Comparison of ENCODE assay signal across 8 cellular contexts in the genomic region with DNA sequence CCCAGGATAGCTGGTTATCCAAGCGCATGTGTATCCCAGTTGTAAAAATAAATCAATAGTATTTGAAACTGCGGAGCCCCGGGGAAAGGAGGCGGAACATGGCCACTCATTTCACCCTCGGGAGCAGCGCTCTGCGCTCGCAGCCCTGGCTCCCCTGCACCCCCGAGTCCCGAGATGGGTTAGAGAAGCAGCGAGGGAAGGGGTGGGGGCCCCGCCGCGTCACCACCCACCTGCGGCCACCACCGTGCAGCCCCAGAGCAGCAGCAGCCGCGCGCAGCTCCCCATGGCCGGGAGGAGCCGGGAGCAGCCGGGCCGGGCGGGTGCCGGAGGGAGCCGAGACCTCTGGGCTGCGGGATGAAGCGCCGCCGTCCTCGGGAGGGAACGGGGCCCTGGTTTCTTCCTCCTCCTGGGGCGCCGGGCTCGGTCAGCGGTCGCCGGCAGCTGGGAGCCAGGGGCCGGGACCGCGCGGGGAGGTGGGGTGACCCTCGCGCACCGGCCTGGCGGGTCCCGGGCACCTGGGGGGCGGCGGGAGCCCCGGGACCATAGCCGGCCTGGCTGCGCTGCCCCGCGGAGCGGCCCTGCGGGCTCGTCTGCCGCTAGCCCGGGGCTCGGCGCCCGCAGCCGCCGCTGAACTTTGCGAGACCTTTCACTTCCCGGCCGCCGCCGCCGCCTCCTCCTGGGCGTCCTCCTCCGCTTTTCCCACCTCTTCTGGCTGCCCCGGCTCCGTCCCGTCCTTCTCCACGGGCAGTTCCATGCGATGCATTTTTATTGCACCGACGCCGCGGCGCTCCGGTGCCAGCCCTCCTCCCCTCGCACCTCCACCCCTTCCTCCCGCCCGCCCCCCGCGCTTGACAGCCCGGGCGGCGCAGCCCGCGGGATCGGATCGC. TPM values are rescaled to one million over a fixed set of nuclear protein-coding genes. Genes with fewer than 3 reads are reported as not detected.
DNase-seq lines count a peak whose midpoint lies in the region; ATAC-seq, FAIRE-seq and TF ChIP-seq lines count a peak whose summit lies in the region.

A gene (minus strand): TSS at position 740 of the 887 bp plus-strand sequence. CDS start 455 bp downstream, at position 285.

- peaks cover 9% of the 10 kb centered on the region for H3K4me1 Mint-ChIP-seq in activated T-helper 2 cell treated with anti-CD3 and anti-CD28 coated beads, Interferon-gamma antibody, Interleukin-2, Interleukin-4, amounts not matched to agents 10 μg/mL and 5 μg/mL and 100 μg/mL, durations not matched to agents 14 hours and 24 hours and 36 hours (ENCODE audit: low read depth)

- no peak for TF ChIP-seq CTCF in A549 (IDR thresholded peaks at IDR 0.05)
- no peak for TF ChIP-seq CTCF in osteoblast (IDR thresholded peaks at IDR 0.05; ENCODE audit: extremely low read depth, low read depth, low read length)

- H3K27me3 ChIP-seq in osteoblast (ENCODE audit: insufficient read depth, low read length), result no peaks in the 10 kb centered on the region

- peaks cover 47% of the 10 kb centered on the region for H3K79me2 ChIP-seq in osteoblast (ENCODE audit: insufficient read depth, low read length)

- H3K27ac ChIP-seq in A549 (peak within 1 kb of the TSS; percentile 97 to 99), osteoblast (ENCODE audit: low read depth, low read length) (peak within 1 kb of the TSS; percentile 91)

- peak within 1 kb of the TSS; percentile 70 for H3K4me3 Mint-ChIP-seq in activated T-helper 2 cell treated with anti-CD3 and anti-CD28 coated beads, Interferon-gamma antibody, Interleukin-2, Interleukin-4, amounts not matched to agents 10 μg/mL and 5 μg/mL and 100 μg/mL, durations not matched to agents 14 hours and 24 hours and 36 hours (ENCODE audit: low read depth)

- peaks cover 18% of the 10 kb centered on the region for H3K36me3 ChIP-seq in osteoblast (ENCODE audit: insufficient read depth, low read length)

- H3K9me3 ChIP-seq in A549 (no peaks in the 10 kb centered on the region), osteoblast (ENCODE audit: low read depth, low read length) (no peaks in the 10 kb centered on the region)

- H3K27ac Mint-ChIP-seq in activated T-helper 2 cell treated with anti-CD3 and anti-CD28 coated beads, Interferon-gamma antibody, Interleukin-2, Interleukin-4, amounts not matched to agents 10 μg/mL and 5 μg/mL and 100 μg/mL, durations not matched to agents 14 hours and 24 hours and 36 hours, result no peak within 1 kb of the TSS

- TF ChIP-seq EP300 in A549 (IDR thresholded peaks at IDR 0.05), result no peak

- FAIRE-seq in A549 (lab: Jason Lieb, UNC), result no peak

- peak; percentile 57 to 72 for ATAC-seq in A549
- ATAC-seq in GM18511 (IDR thresholded peaks at IDR 0.05; ENCODE audit: unreplicated experiment), result peak; percentile 77

- WGBS in A549 (ENCODE audit: missing lambda C conversion rate), result 2% methylated on average over 36 of the region's 95 CpGs

- POLR2A ChIA-PET in A549 (lab: Yijun Ruan, JAX), result interaction anchor here (0.8 to 2.7 kb wide), 4 partner anchors 12 to 157 kb away, joined by 3 to 40 read pairs (median 4); no protein-coding TSS in a partner anchor

- H3K27me3 Mint-ChIP-seq in activated T-helper 2 cell treated with anti-CD3 and anti-CD28 coated beads, Interferon-gamma antibody, Interleukin-2, Interleukin-4, amounts not matched to agents 10 μg/mL and 5 μg/mL and 100 μg/mL, durations not matched to agents 14 hours and 24 hours and 36 hours (ENCODE audit: low read depth), result peaks cover 84% of the 10 kb centered on the region

- intact Hi-C loops in activated T-helper 2 cell treated with anti-CD3 and anti-CD28 coated beads, Interferon-gamma antibody, Interleukin-2, Interleukin-4, amounts not matched to agents 10 μg/mL and 5 μg/mL and 100 μg/mL, durations not matched to agents 14 hours and 24 hours and 36 hours (cut with micrococcal nuclease), result loop anchor here (5.0 to 10.0 kb wide), 2 partner anchors 67 to 245 kb away; a partner anchor contains a TSS

- TF ChIP-seq RAD21 in A549 (conservative IDR thresholded peaks at IDR 0.05 in 1 of 2, IDR thresholded peaks at IDR 0.05 in 1 of 2), result no peak

- H4K20me1 ChIP-seq in osteoblast (ENCODE audit: insufficient read depth, low read length), result no peaks in the 10 kb centered on the region

- H3K9me3 Mint-ChIP-seq in activated T-helper 2 cell treated with anti-CD3 and anti-CD28 coated beads, Interferon-gamma antibody, Interleukin-2, Interleukin-4, amounts not matched to agents 10 μg/mL and 5 μg/mL and 100 μg/mL, durations not matched to agents 14 hours and 24 hours and 36 hours, result no peaks in the 10 kb centered on the region

- H3K4me2 ChIP-seq in A549, result peak within 1 kb of the TSS; percentile 90
- H3K4me2 ChIP-seq in osteoblast (ENCODE audit: insufficient read depth, low read length), result peak within 1 kb of the TSS; percentile 89

- TF ChIP-seq POLR2A in A549 (IDR thresholded peaks at IDR 0.05; ENCODE audit: low read length), result peak; percentile 35; the same call in 1 of the 2 replicates

- H2AFZ ChIP-seq in osteoblast (ENCODE audit: low read length), result peak within 1 kb of the TSS; percentile 82

- no peaks in the 10 kb centered on the region for H3K36me3 Mint-ChIP-seq in activated T-helper 2 cell treated with anti-CD3 and anti-CD28 coated beads, Interferon-gamma antibody, Interleukin-2, Interleukin-4, amounts not matched to agents 10 μg/mL and 5 μg/mL and 100 μg/mL, durations not matched to agents 14 hours and 24 hours and 36 hours (ENCODE audit: low read depth)

- DNase-seq in A549 (ENCODE audit: low read depth in 1 of 2, low spot score in 1 of 2), result peak; percentile 33 to 65
- peak; percentile 40 for DNase-seq in NCI-H1105 (lab: John Stamatoyannopoulos, UW)
- peak; percentile 16 for DNase-seq in activated T-helper 2 cell treated with anti-CD3 and anti-CD28 coated beads, Interferon-gamma antibody, Interleukin-2, Interleukin-4, amounts not matched to agents 10 μg/mL and 5 μg/mL and 100 μg/mL, durations not matched to agents 14 hours and 24 hours and 36 hours (ENCODE audit: low spot score)
- no peak for DNase-seq in glomerular endothelial cell (ENCODE audit: extremely low read depth, low read depth, low spot score)
- peak; percentile 84 for DNase-seq in osteoblast (ENCODE audit: insufficient read length, low spot score, missing footprints)
- no peak for DNase-seq in NCI-H1436 (lab: John Stamatoyannopoulos, UW)
- no peak for DNase-seq in pons (ENCODE audit: low spot score)

- H3K4me3 ChIP-seq in A549 (peak within 1 kb of the TSS; percentile 82), osteoblast (ENCODE audit: insufficient read depth, low read length) (peak within 1 kb of the TSS; percentile 91)

- CTCF ChIA-PET in A549 (lab: Yijun Ruan, JAX), result interaction anchor here (0.6 to 1.7 kb wide), 9 partner anchors 9 to 203 kb away, joined by 3 to 7 read pairs (median 3); no protein-coding TSS in a partner anchor

- H3K4me1 ChIP-seq in A549 (peaks cover 72% of the 10 kb centered on the region), osteoblast (ENCODE audit: insufficient read depth, low read length) (peaks cover 18% of the 10 kb centered on the region)

TF ChIP-seq in A549, 52 proteins besides CTCF, POLR2A, EP300 and RAD21 (continues in another document):
- TF ChIP-seq PHF8 (IDR thresholded peaks at IDR 0.05; ENCODE audit: borderline replicate concordance, low read depth) (peak; percentile 36; the same call in 1 of the 2 replicates), RNF2 (IDR thresholded peaks at IDR 0.05; ENCODE audit: borderline replicate concordance, low read depth) (no peak), NFE2L2 (conservative IDR thresholded peaks at IDR 0.05; ENCODE audit: low read length) (peak; percentile 9; the same call in 1 of the 2 replicates), SMC3 (IDR thresholded peaks at IDR 0.05) (no peak), MYC (IDR thresholded peaks at IDR 0.05; ENCODE audit: borderline replicate concordance, low read length) (0 out of 2 replicates have a peak, but pooled peaks have one; percentile 3), TP53 (CRISPR knock-in tag; IDR thresholded peaks at IDR 0.05) (peak; percentile 16; the same call in 1 of the 2 replicates), SREBF2 (IDR thresholded peaks at IDR 0.05) (no peak)
- TF ChIP-seq, protein P1, sequence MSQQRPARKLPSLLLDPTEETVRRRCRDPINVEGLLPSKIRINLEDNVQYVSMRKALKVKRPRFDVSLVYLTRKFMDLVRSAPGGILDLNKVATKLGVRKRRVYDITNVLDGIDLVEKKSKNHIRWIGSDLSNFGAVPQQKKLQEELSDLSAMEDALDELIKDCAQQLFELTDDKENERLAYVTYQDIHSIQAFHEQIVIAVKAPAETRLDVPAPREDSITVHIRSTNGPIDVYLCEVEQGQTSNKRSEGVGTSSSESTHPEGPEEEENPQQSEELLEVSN (IDR thresholded peaks at IDR 0.05; ENCODE audit: borderline replicate concordance, low read depth), result 0 out of 2 replicates have a peak, but pooled peaks have one; percentile 15

RNA-seq across cellular contexts. Expression of the gene that starts here (rescaled TPM):
- polyA plus RNA-seq in A549 (2011; rRNA removed) (132 and 168 TPM in 2 replicates), A549 (2017; fragmentation: RNase III; extraction: RNeasy Plus Mini Kit Qiagen cat#74134 plus additional on column Dnase treatment) (36.9 to 37.3 TPM (median 37.1 TPM) in 3 replicates)
- 63.1 and 77.4 TPM in 2 replicates for polyA plus RNA-seq in A549 (2012; cell fraction: cytosol; rRNA removed)
- 77.0 and 82.3 TPM in 2 replicates for polyA plus RNA-seq in A549 (2012; cell fraction: nucleus; rRNA removed)
- polyA minus RNA-seq in A549 (2011; rRNA and poly(A)+ RNA removed), result 274 and 323 TPM in 2 replicates
- total RNA-seq in activated T-helper 2 cell treated with anti-CD3 and anti-CD28 coated beads, Interferon-gamma antibody, Interleukin-2, Interleukin-4, amounts not matched to agents 10 μg/mL and 5 μg/mL and 100 μg/mL, durations not matched to agents 14 hours and 24 hours and 36 hours, result not detected in 2 replicates
- total RNA-seq in glomerular endothelial cell (104 and 211 TPM in 2 replicates), osteoblast (45.1 and 47.8 TPM in 2 replicates)

Comparison
In these comparisons a context has a peak if more than half of its experiments do, and no peak if none do; other contexts are left out.
1. RNA of the gene that starts here (total RNA-seq): 104 to 211 TPM in glomerular endothelial cell and 45.1 to 47.8 TPM in osteoblast; not detected in activated T-helper 2 cell treated with anti-CD3 and anti-CD28 coated beads, Interferon-gamma antibody, Interleukin-2, Interleukin-4, amounts not matched to agents 10 μg/mL and 5 μg/mL and 100 μg/mL, durations not matched to agents 14 hours and 24 hours and 36 hours; every median in the first group is over 10 times any median in the second.
2. Peak in DNase-seq in activated T-helper 2 cell treated with anti-CD3 and anti-CD28 coated beads, Interferon-gamma antibody, Interleukin-2, Interleukin-4, amounts not matched to agents 10 μg/mL and 5 μg/mL and 100 μg/mL, durations not matched to agents 14 hours and 24 hours and 36 hours; RNA of the gene not detected or under 1 TPM.
3. DNase-seq: peak in A549 (2 of 2), NCI-H1105 (single experiment) and osteoblast (single experiment); none in glomerular endothelial cell (single experiment), NCI-H1436 (single experiment) and pons (single experiment).